9 cellular contexts compared by ENCODE assay signal in genomic region chr7:23713285-23714235, GRCh38. TPM values are rescaled to one million over a fixed set of nuclear protein-coding genes. Genes with fewer than 3 reads are reported as not detected.
DNase-seq lines count a peak whose midpoint lies in the region; ATAC-seq, FAIRE-seq and TF ChIP-seq lines count a peak whose summit lies in the region.
"Had no signal": no experiment of that assay in that cellular context is flagged by ENCODE, and none has a peak within 500 bp of the region (broad histone marks: within the 10 kb centered on the region; RNA-seq: fewer than 3 reads in every experiment).

No MANE protein-coding gene starts in this region.

- intact Hi-C loops in adrenal gland (cut with DNase I), result loop anchor here (2.0 to 5.0 kb wide), 2 partner anchors 141 to 143 kb away; no protein-coding TSS in a partner anchor

- H3K27me3 ChIP-seq in RWPE2 (ENCODE audit: insufficient read depth, poor library complexity, severe bottlenecking) (no peaks in the 10 kb centered on the region), adrenal gland (no peaks in the 10 kb centered on the region)

- WGBS in adrenal gland, 4 donors, result 60 to 73% (median 65%) methylated on average over 7 of the region's 7 CpGs

- H3K4me1 ChIP-seq in RWPE2 (ENCODE audit: insufficient read depth, poor library complexity, severe bottlenecking) (peaks cover 22% of the 10 kb centered on the region), adrenal gland (replicated peaks in 1 of 2) (no peaks in the 10 kb centered on the region)

- no peaks in the 10 kb centered on the region for H3K36me3 ChIP-seq in RWPE2 (ENCODE audit: low read depth)
- no peaks in the 10 kb centered on the region for H3K36me3 ChIP-seq in adrenal gland (replicated peaks in 1 of 2)

- FAIRE-seq in H54 (lab: Jason Lieb, UNC), result peak; percentile 100

- DNase-seq in H54 (ENCODE audit: insufficient read length, low spot score) (peak; percentile 50), RWPE2 (ENCODE audit: low spot score) (peak; percentile 42), fibroblast of gingiva (ENCODE audit: low read depth) (peak; percentile 58), stromal cell of bone marrow (ENCODE audit: low read depth) (peak; percentile 3), adrenal gland (no peak), DMS79 (lab: John Stamatoyannopoulos, UW) (no peak)
- DNase-seq: natural killer cell; stimulated activated naive CD8-positive, alpha-beta T cell treated with anti-CD3 and anti-CD28 coated beads, Interleukin-15, Interleukin-2, amounts not matched to agents 100 U/mL and 50 U/mL, for 24 hours had no signal

- TF ChIP-seq POLR2A in H54 (IDR thresholded peaks at IDR 0.05; ENCODE audit: low read depth, low read length) (no peak), adrenal gland (IDR thresholded peaks at IDR 0.05) (no peak)

- H3K9me3 ChIP-seq in RWPE2 (ENCODE audit: severe bottlenecking), result no peaks in the 10 kb centered on the region
- H3K9me3 ChIP-seq in adrenal gland (replicated peaks in 1 of 3), result no peaks in the 10 kb centered on the region

- H3K27ac ChIP-seq in RWPE2 (ENCODE audit: poor library complexity, severe bottlenecking) (peak overlapping the region; percentile 65), adrenal gland (no peak overlapping the region)

- H3K4me3 ChIP-seq in RWPE2 (ENCODE audit: severe bottlenecking), result no peak overlapping the region
- H3K4me3 ChIP-seq in adrenal gland, result no peak overlapping the region

- no peak for TF ChIP-seq CTCF in RWPE2 (IDR thresholded peaks at IDR 0.05; ENCODE audit: poor library complexity, severe bottlenecking)
- TF ChIP-seq CTCF in adrenal gland (IDR thresholded peaks at IDR 0.05), result no peak

- ATAC-seq in RWPE2 (ENCODE audit: low read depth) (peak; percentile 96), GM21526 (IDR thresholded peaks at IDR 0.05; ENCODE audit: low FRiP score, unreplicated experiment) (no peak)
- ATAC-seq: natural killer cell; stimulated activated naive CD8-positive, alpha-beta T cell treated with anti-CD3 and anti-CD28 coated beads, Interleukin-15, Interleukin-2, amounts not matched to agents 100 U/mL and 50 U/mL, for 24 hours had no signal

RNA-seq across cellular contexts. Expression of gene STK31, which starts 3.5 kb away (rescaled TPM):
- total RNA-seq in adrenal gland, result under 1 TPM in 5 of 8 donors, not detected in 3; 0.22 to 0.78 (median 0.42) TPM
- under 1 TPM in 2 of 3 donors, not detected in 1; 0.27 to 0.40 TPM for polyA plus RNA-seq in adrenal gland

RNA-seq across cellular contexts. Expression of gene FAM221A, which starts 33.6 kb away (rescaled TPM):
- 1 to 10 TPM; 1.3 to 4.9 (median 4.0) TPM for total RNA-seq in adrenal gland
- polyA plus RNA-seq in adrenal gland, result 1 to 10 TPM; 4.3 to 5.6 (median 5.2) TPM

Comparison
In these comparisons a context has a peak if more than half of its experiments do, and no peak if none do; other contexts are left out.
1. DNase-seq: peak in H54 (single experiment), RWPE2 (single experiment), fibroblast of gingiva (single experiment) and stromal cell of bone marrow (single experiment); none in adrenal gland (0 of 7) and DMS79 (single experiment).